In genomic region chr16:70653406-70653805, GRCh38 we compare ENCODE assay signal across 15 cellular contexts. TPM values are rescaled to one million over a fixed set of nuclear protein-coding genes. Genes with fewer than 3 reads are reported as not detected.
DNase-seq lines count a peak whose midpoint lies in the region; ATAC-seq, FAIRE-seq and TF ChIP-seq lines count a peak whose summit lies in the region.
"Had no signal": no experiment of that assay in that cellular context is flagged by ENCODE, and none has a peak within 500 bp of the region (broad histone marks: within the 10 kb centered on the region; RNA-seq: fewer than 3 reads in every experiment).

No MANE protein-coding gene starts in this region.

- no TSS peak for BruUV-seq in HCT116 (replicated peaks; lab: Mats Ljungman, UMichigan)

- no peak overlapping the region for H3K9ac ChIP-seq in HCT116 (ENCODE audit: low read length)
- peak overlapping the region in 1 of 2 donors; percentile 56 for H3K9ac ChIP-seq in kidney (ENCODE audit: low read length in 2 of 2)

- H3K27me3 ChIP-seq in CD4-positive, CD25-positive, alpha-beta regulatory T cell (ENCODE audit: control insufficient read depth, insufficient read depth, low read length), result no peaks in the 10 kb centered on the region
- no peaks in the 10 kb centered on the region for H3K27me3 ChIP-seq in HCT116 (ENCODE audit: insufficient read depth, low read length)
- H3K27me3 ChIP-seq: ascending aorta, testis had no signal

- FAIRE-seq in kidney (lab: Jason Lieb, UNC), result no peak
- FAIRE-seq: colon had no signal

- peaks cover 5% of the 10 kb centered on the region for H3K27me3 Mint-ChIP-seq in CD4-positive, CD25-positive, alpha-beta regulatory T cell
- H3K27me3 Mint-ChIP-seq in activated T-helper 17 cell treated with anti-CD3 and anti-CD28 coated beads, Interleukin-2, amount 50 U/mL, for 72 hours, result peaks cover 3% of the 10 kb centered on the region
- H3K27me3 Mint-ChIP-seq in osteocyte (ENCODE audit: unreplicated experiment) (no peaks in the 10 kb centered on the region), natural killer cell (ENCODE audit: low read depth in 2 of 2) (peaks cover 0 to 6% of the 10 kb centered on the region in 2 donors)
- H3K27me3 Mint-ChIP-seq: T-cell had no signal

- no peak for TF ChIP-seq POLR2A in HCT116 (IDR thresholded peaks at IDR 0.05; ENCODE audit: borderline replicate concordance, extremely low read depth, insufficient read depth, insufficient read length)

- H3K4me1 ChIP-seq in CD4-positive, CD25-positive, alpha-beta regulatory T cell (ENCODE audit: control insufficient read depth, insufficient read depth, low read length, poor library complexity, severe bottlenecking), result no peaks in the 10 kb centered on the region
- H3K4me1 ChIP-seq in HCT116 (ENCODE audit: control insufficient read depth in 1 of 2, insufficient read depth in 2 of 2, low read length in 2 of 2), result peaks cover 0 to 8% of the 10 kb centered on the region in 2 experiments; a peak in 2 of 4 replicates
- peaks cover 0 to 6% of the 10 kb centered on the region in 2 donors for H3K4me1 ChIP-seq in kidney (ENCODE audit: control insufficient read depth in 1 of 2, insufficient read depth in 1 of 2, low read depth in 1 of 2, low read length in 2 of 2)

- POLR2A ChIA-PET in HCT116 (lab: Charles Lee), result no interaction called here

- H3K9me2 ChIP-seq in HCT116 (ENCODE audit: insufficient read depth), result no peaks in the 10 kb centered on the region

- RAD21 ChIA-PET in HCT116 (lab: Charles Lee; ENCODE audit: low non-redundant PET in 1 of 2, low total read pairs in 2 of 2, uncharacterized antibody in 2 of 2, unreplicated experiment in 2 of 2), result interaction anchor here (0.7 to 1.2 kb wide), 3 partner anchors 118 to 273 kb away, joined by 3 to 4 read pairs (median 3); no protein-coding TSS in a partner anchor

- H3K4me3 Mint-ChIP-seq in CD4-positive, CD25-positive, alpha-beta regulatory T cell, result no peak overlapping the region
- peak overlapping the region; percentile 35 for H3K4me3 Mint-ChIP-seq in activated T-helper 17 cell treated with anti-CD3 and anti-CD28 coated beads, Interleukin-2, amount 50 U/mL, for 72 hours
- H3K4me3 Mint-ChIP-seq in osteocyte (ENCODE audit: unreplicated experiment) (no peak overlapping the region), natural killer cell (no peak overlapping the region)
- H3K4me3 Mint-ChIP-seq: activated naive CD4-positive, alpha-beta T cell treated with anti-CD3 and anti-CD28 coated beads for 36 hours; neural crest cell had no signal

- ATAC-seq in CD4-positive, CD25-positive, alpha-beta regulatory T cell (ENCODE audit: low read depth in 2 of 2), result no peak
- ATAC-seq in HCT116, result peak; percentile 56
- no peak for ATAC-seq in activated T-helper 17 cell treated with anti-CD3 and anti-CD28 coated beads, Interleukin-2, amount 50 U/mL, for 72 hours (replicated peaks)
- ATAC-seq in natural killer cell, result no peak

- H3K9me3 ChIP-seq in CD4-positive, CD25-positive, alpha-beta regulatory T cell (ENCODE audit: control insufficient read depth in 2 of 2, low read length in 2 of 2), result no peaks in the 10 kb centered on the region
- H3K9me3 ChIP-seq in HCT116 (ENCODE audit: control insufficient read depth in 1 of 2, insufficient read depth in 1 of 2, low read depth in 1 of 2, low read length in 2 of 2) (no peaks in the 10 kb centered on the region), kidney (ENCODE audit: control insufficient read depth in 1 of 2, low read length in 2 of 2) (no peaks in the 10 kb centered on the region)
- H3K9me3 ChIP-seq: ascending aorta, left ventricle myocardium inferior, testis had no signal

- H2AFZ ChIP-seq in HCT116 (ENCODE audit: low read depth, low read length, poor library complexity, severe bottlenecking), result peak overlapping the region; percentile 88

- TF ChIP-seq CTCF in HCT116 (IDR thresholded peaks at IDR 0.05 in 2 of 3, conservative IDR thresholded peaks at IDR 0.05 in 1 of 3; ENCODE audit: borderline replicate concordance in 1 of 3, insufficient read depth in 1 of 3, low read depth in 2 of 3, low read length in 2 of 3) (no peak), osteocyte (IDR thresholded peaks at IDR 0.05) (no peak), kidney (IDR thresholded peaks at IDR 0.05; ENCODE audit: borderline replicate concordance, extremely low read depth, insufficient read depth) (no peak), natural killer cell (IDR thresholded peaks at IDR 0.05) (no peak)

- CTCF ChIA-PET in HCT116 (lab: Charles Lee), result interaction anchor here (0.8 to 4.4 kb wide), 6 partner anchors 117 to 322 kb away, joined by 3 to 43 read pairs (median 6); no protein-coding TSS in a partner anchor

- no peak for DNase-seq in CD4-positive, CD25-positive, alpha-beta regulatory T cell
- no peak for DNase-seq in HCT116 (ENCODE audit: low read depth, low spot score)
- DNase-seq in osteocyte (ENCODE audit: extremely low spot score, unreplicated experiment), result no peak
- DNase-seq in kidney, result no peak
- DNase-seq in NCI-H1092 treated with DMSO at 0.1 percent for 48 hours (lab: John Stamatoyannopoulos, UW), result no peak
- DNase-seq in natural killer cell, result no peak
- DNase-seq in SHP77 (lab: John Stamatoyannopoulos, UW), result no peak

- no peaks in the 10 kb centered on the region for H3K79me2 ChIP-seq in HCT116 (ENCODE audit: insufficient read depth, low read length)

- TF ChIP-seq RAD21 in HCT116 (IDR thresholded peaks at IDR 0.05; ENCODE audit: low read depth), result no peak

- H3K27ac ChIP-seq in CD4-positive, CD25-positive, alpha-beta regulatory T cell (ENCODE audit: insufficient read depth, low read length, poor library complexity, severe bottlenecking), result no peak overlapping the region
- H3K27ac ChIP-seq in HCT116 (ENCODE audit: low read depth, low read length) (no peak overlapping the region), kidney (ENCODE audit: low read depth in 2 of 2, low read length in 2 of 2) (no peak overlapping the region)
- H3K27ac ChIP-seq: testis had no signal

- H3K36me3 Mint-ChIP-seq in CD4-positive, CD25-positive, alpha-beta regulatory T cell, result no peaks in the 10 kb centered on the region
- no peaks in the 10 kb centered on the region for H3K36me3 Mint-ChIP-seq in activated T-helper 17 cell treated with anti-CD3 and anti-CD28 coated beads, Interleukin-2, amount 50 U/mL, for 72 hours (ENCODE audit: low read depth)
- no peaks in the 10 kb centered on the region for H3K36me3 Mint-ChIP-seq in osteocyte (ENCODE audit: unreplicated experiment)
- no peaks in the 10 kb centered on the region for H3K36me3 Mint-ChIP-seq in natural killer cell
- H3K36me3 Mint-ChIP-seq: T-cell had no signal

- peaks cover 0 to 7% (median 3%) of the 10 kb centered on the region in 4 donors for H3K4me1 Mint-ChIP-seq in CD4-positive, CD25-positive, alpha-beta regulatory T cell
- peaks cover 6% of the 10 kb centered on the region for H3K4me1 Mint-ChIP-seq in activated T-helper 17 cell treated with anti-CD3 and anti-CD28 coated beads, Interleukin-2, amount 50 U/mL, for 72 hours
- H3K4me1 Mint-ChIP-seq in osteocyte (ENCODE audit: unreplicated experiment) (peaks cover 48% of the 10 kb centered on the region), natural killer cell (peaks cover 5 to 6% of the 10 kb centered on the region in 2 donors)

- intact Hi-C loops in HCT116 (cut with micrococcal nuclease), result loop anchor here (1.0 to 10.0 kb wide), 5 partner anchors 118 to 856 kb away; partner anchors contain the start of genes COG4 and SF3B3
- intact Hi-C loops in kidney (cut with DNase I), result loop anchor here (10.0 kb wide), 1 partner anchor 119 kb away; no protein-coding TSS in a partner anchor
- intact Hi-C loops in natural killer cell (cut with micrococcal nuclease), result loop anchor here (5.0 to 10.0 kb wide), 3 partner anchors 281 to 949 kb away; no protein-coding TSS in a partner anchor

- H3K36me3 ChIP-seq in CD4-positive, CD25-positive, alpha-beta regulatory T cell (ENCODE audit: control insufficient read depth, insufficient read depth, low read length), result no peaks in the 10 kb centered on the region
- H3K36me3 ChIP-seq in HCT116 (ENCODE audit: control insufficient read depth in 1 of 2, insufficient read depth in 2 of 2, low read length in 2 of 2) (no peaks in the 10 kb centered on the region), kidney (ENCODE audit: control insufficient read depth in 1 of 2, insufficient read depth in 2 of 2, low read length in 2 of 2) (no peaks in the 10 kb centered on the region)
- H3K36me3 ChIP-seq: left ventricle myocardium inferior had no signal

- H3K9me3 Mint-ChIP-seq in CD4-positive, CD25-positive, alpha-beta regulatory T cell, result no peaks in the 10 kb centered on the region
- H3K9me3 Mint-ChIP-seq in activated T-helper 17 cell treated with anti-CD3 and anti-CD28 coated beads, Interleukin-2, amount 50 U/mL, for 72 hours, result no peaks in the 10 kb centered on the region
- H3K9me3 Mint-ChIP-seq in osteocyte (ENCODE audit: unreplicated experiment) (no peaks in the 10 kb centered on the region), natural killer cell (no peaks in the 10 kb centered on the region)
- H3K9me3 Mint-ChIP-seq: activated naive CD4-positive, alpha-beta T cell treated with anti-CD3 and anti-CD28 coated beads for 36 hours; T-cell had no signal

- H3K4me2 ChIP-seq in HCT116 (ENCODE audit: low read length), result no peak overlapping the region

- H3K27ac Mint-ChIP-seq in CD4-positive, CD25-positive, alpha-beta regulatory T cell, result peak overlapping the region; percentile 17 to 44 (median 39)
- peak overlapping the region; percentile 48 for H3K27ac Mint-ChIP-seq in activated T-helper 17 cell treated with anti-CD3 and anti-CD28 coated beads, Interleukin-2, amount 50 U/mL, for 72 hours
- peak overlapping the region; percentile 61 for H3K27ac Mint-ChIP-seq in osteocyte (ENCODE audit: unreplicated experiment)
- no peak overlapping the region for H3K27ac Mint-ChIP-seq in natural killer cell
- H3K27ac Mint-ChIP-seq: activated naive CD4-positive, alpha-beta T cell treated with anti-CD3 and anti-CD28 coated beads for 36 hours; T-cell had no signal

- H3K4me3 ChIP-seq in CD4-positive, CD25-positive, alpha-beta regulatory T cell (ENCODE audit: low read depth, low read length), result no peak overlapping the region
- no peak overlapping the region for H3K4me3 ChIP-seq in HCT116 (replicated peaks in 1 of 2; ENCODE audit: low read depth in 1 of 2, low read length in 2 of 2)
- no peak overlapping the region for H3K4me3 ChIP-seq in kidney (ENCODE audit: low read length in 2 of 2)
- H3K4me3 ChIP-seq: testis had no signal

- no peaks in the 10 kb centered on the region for H4K20me1 ChIP-seq in HCT116 (ENCODE audit: insufficient read depth)

RNA-seq across cellular contexts. Expression of gene IL34, which starts 7.0 kb away (rescaled TPM):
- total RNA-seq in CD4-positive, CD25-positive, alpha-beta regulatory T cell, result not detected
- polyA plus RNA-seq in CD4-positive, CD25-positive, alpha-beta regulatory T cell, result not detected
- total RNA-seq in HCT116 (2021; ENCODE audit: unreplicated experiment) (not detected), osteocyte (12.7 and 14.3 TPM in 2 replicates), kidney (7.4 TPM), natural killer cell (under 1 TPM in 2 of 3 donors, not detected in 1; 0.48 to 0.54 TPM)
- 0.15 TPM in 1 of 2 replicates, not detected in the other for polyA plus RNA-seq in HCT116 (2012)
- not detected for total RNA-seq in activated T-helper 17 cell treated with anti-CD3 and anti-CD28 coated beads, Interleukin-2, amount 50 U/mL, for 72 hours
- 5.9 TPM for polyA plus RNA-seq in kidney (ENCODE audit: insufficient read depth, low read depth, low replicate concordance)
- total RNA-seq: activated naive CD4-positive, alpha-beta T cell treated with anti-CD3 and anti-CD28 coated beads for 36 hours had no signal

RNA-seq across cellular contexts. Expression of gene MTSS2, which starts 32.4 kb away (rescaled TPM):
- 2.9 TPM for total RNA-seq in CD4-positive, CD25-positive, alpha-beta regulatory T cell
- polyA plus RNA-seq in CD4-positive, CD25-positive, alpha-beta regulatory T cell, result not detected
- 41.8 TPM for total RNA-seq in HCT116 (2021; ENCODE audit: unreplicated experiment)
- 48.7 and 53.1 TPM in 2 replicates for polyA plus RNA-seq in HCT116 (2012)
- total RNA-seq in activated T-helper 17 cell treated with anti-CD3 and anti-CD28 coated beads, Interleukin-2, amount 50 U/mL, for 72 hours, result under 1 TPM; 0.11 to 0.67 TPM
- 156 and 169 TPM in 2 replicates for total RNA-seq in osteocyte
- 33.0 TPM for total RNA-seq in kidney
- polyA plus RNA-seq in kidney (ENCODE audit: insufficient read depth, low read depth, low replicate concordance), result 19.2 TPM
- total RNA-seq in natural killer cell, result 1 to 10 TPM; 3.8 to 8.8 (median 4.4) TPM

Comparison
In these comparisons a context has a peak if more than half of its experiments do, and no peak if none do; other contexts are left out.
1. H3K27ac Mint-ChIP-seq: peak in CD4-positive, CD25-positive, alpha-beta regulatory T cell (3 of 3), activated T-helper 17 cell treated with anti-CD3 and anti-CD28 coated beads, Interleukin-2, amount 50 U/mL, for 72 hours (single experiment) and osteocyte (single experiment); none in natural killer cell (0 of 2).